In genomic region chr6:5135783-5136376, GRCh38 we compare ENCODE assay signal across 8 cellular contexts. TPM values are rescaled to one million over a fixed set of nuclear protein-coding genes. Genes with fewer than 3 reads are reported as not detected.
DNase-seq lines count a peak whose midpoint lies in the region; ATAC-seq, FAIRE-seq and TF ChIP-seq lines count a peak whose summit lies in the region.

No MANE protein-coding gene starts in this region.

- TF ChIP-seq CTCF in DND-41 (IDR thresholded peaks at IDR 0.05; ENCODE audit: borderline replicate concordance, extremely low read depth, low read length, poor library complexity, severe bottlenecking) (peak; percentile 84), breast epithelium (IDR thresholded peaks at IDR 0.05) (peak; percentile 19 to 42 (median 26)), uterus (IDR thresholded peaks at IDR 0.05) (peak in 3 of 4 experiments; percentile 31 to 66 (median 32))

- DNase-seq in DND-41 (peak; percentile 56), HTR-8/SVneo (ENCODE audit: insufficient read length, low spot score) (no peak), T-cell (peak in 24 of 34 experiments; percentile 4 to 43 (median 20)), breast epithelium (ENCODE audit: low spot score in 2 of 2) (no peak), naive B cell (no peak), uterus (no peak), HPDE6-E6E7 (ENCODE audit: extremely low spot score) (no peak), GOT3 (lab: John Stamatoyannopoulos, UW) (no peak)

- H3K36me3 ChIP-seq in DND-41 (ENCODE audit: insufficient read depth, low read length) (no peaks in the 10 kb centered on the region), breast epithelium (no peaks in the 10 kb centered on the region), uterus (no peaks in the 10 kb centered on the region)

- POLR2A ChIA-PET in T-cell (lab: Charles Lee) = no interaction called here

- H3K4me2 ChIP-seq in DND-41 (ENCODE audit: insufficient read depth, low read length) = no peak overlapping the region

- H3K4me3 ChIP-seq in DND-41 (ENCODE audit: low read depth in 1 of 2, low read length in 2 of 2) = no peak overlapping the region
- no peak overlapping the region for H3K4me3 ChIP-seq in breast epithelium
- no peak overlapping the region for H3K4me3 ChIP-seq in uterus

- H3K27me3 ChIP-seq in DND-41 (ENCODE audit: insufficient read depth, low read length, poor library complexity) (no peaks in the 10 kb centered on the region), breast epithelium (no peaks in the 10 kb centered on the region), uterus (no peaks in the 10 kb centered on the region)

- H3K79me2 ChIP-seq in DND-41 (ENCODE audit: insufficient read depth, low read length) = no peaks in the 10 kb centered on the region

- H2AFZ ChIP-seq in DND-41 (ENCODE audit: low read depth, low read length) = no peak overlapping the region

- H3K4me1 ChIP-seq in DND-41 (ENCODE audit: insufficient read depth, low read length) (no peaks in the 10 kb centered on the region), breast epithelium (no peaks in the 10 kb centered on the region), uterus (no peaks in the 10 kb centered on the region)

- FAIRE-seq in HTR-8/SVneo (lab: Jason Lieb, UNC) = peak; percentile 68

- H3K9ac ChIP-seq in DND-41 (ENCODE audit: low read depth, low read length) = no peak overlapping the region

- CTCF ChIA-PET in T-cell (lab: Charles Lee) = no interaction called here

- no peaks in the 10 kb centered on the region for H3K36me3 Mint-ChIP-seq in T-cell
- peaks cover 0 to 5% of the 10 kb centered on the region in 2 donors for H3K36me3 Mint-ChIP-seq in naive B cell

- H3K27ac ChIP-seq in DND-41 (ENCODE audit: low read length) (no peak overlapping the region), breast epithelium (no peak overlapping the region), uterus (no peak overlapping the region)

- H3K9me3 Mint-ChIP-seq in T-cell = no peaks in the 10 kb centered on the region
- no peaks in the 10 kb centered on the region for H3K9me3 Mint-ChIP-seq in naive B cell

- H3K9me3 ChIP-seq in DND-41 (ENCODE audit: insufficient read depth, low read length, severe bottlenecking) (no peaks in the 10 kb centered on the region), breast epithelium (no peaks in the 10 kb centered on the region), uterus (no peaks in the 10 kb centered on the region)

- H3K27me3 Mint-ChIP-seq in T-cell = no peaks in the 10 kb centered on the region
- H3K27me3 Mint-ChIP-seq in naive B cell = no peaks in the 10 kb centered on the region

- no peaks in the 10 kb centered on the region; the same call in 1 of the 2 replicates for H4K20me1 ChIP-seq in DND-41 (ENCODE audit: insufficient read depth, low read length)

- TF ChIP-seq POLR2A in breast epithelium (IDR thresholded peaks at IDR 0.05) (no peak), uterus (IDR thresholded peaks at IDR 0.05) (no peak)

- no peak overlapping the region for H3K4me3 Mint-ChIP-seq in T-cell
- H3K4me3 Mint-ChIP-seq in naive B cell = no peak overlapping the region

- no peak overlapping the region for H3K27ac Mint-ChIP-seq in T-cell
- H3K27ac Mint-ChIP-seq in naive B cell = peak overlapping the region in 4 of 6 donors; percentile 8 to 71 (median 12)

- peak; percentile 81 for ATAC-seq in DND-41 (ENCODE audit: insufficient read depth, low read depth)
- peak in 3 of 4 experiments; percentile 52 to 62 (median 57) for ATAC-seq in T-cell (replicated peaks in 1 of 4)
- peak in 1 of 2 donors; percentile 14 for ATAC-seq in naive B cell (ENCODE audit: low read depth in 2 of 2)

- H3K4me1 Mint-ChIP-seq in T-cell (peaks cover 2 to 6% (median 3%) of the 10 kb centered on the region in 3 donors), naive B cell (peaks cover 28 to 42% (median 31%) of the 10 kb centered on the region in 3 donors)

- intact Hi-C loops in breast epithelium (cut with DNase I; ENCODE audit: low total_unique reads) (loop anchor here (5.0 kb wide), 1 partner anchor 1521 kb away; no protein-coding TSS in a partner anchor), uterus (cut with DNase I; ENCODE audit: low total_unique reads) (no loop called here)

RNA-seq across cellular contexts. Expression of gene PPP1R3G, which starts 50.7 kb away (rescaled TPM):
- total RNA-seq in T-cell (under 1 TPM in 2 of 5 donors, not detected in 3; 0.06 to 0.07 TPM), breast epithelium (1 to 10 TPM; 1.2 to 3.2 (median 1.6) TPM), uterus (1 to 10 TPM in 3 of 4 donors, under 1 TPM in 1; 0.26 to 6.0 (median 2.8) TPM)
- under 1 TPM in 2 of 6 donors, not detected in 4; 0.11 TPM for polyA plus RNA-seq in naive B cell (ENCODE audit: low read depth in 6 of 6)

Comparison
In these comparisons a context has a peak if more than half of its experiments do, and no peak if none do; other contexts are left out.
1. DNase-seq: peak in DND-41 (single experiment) and T-cell (24 of 34); none in HTR-8/SVneo (single experiment), breast epithelium (0 of 2), naive B cell (single experiment), uterus (0 of 2), HPDE6-E6E7 (single experiment) and GOT3 (single experiment).
2. CTCF ChIP-seq: peak in every context shown above with its lines; median percentile 84 in DND-41; 32 in uterus; 26 in breast epithelium.
3. H3K27ac Mint-ChIP-seq: peak in naive B cell (4 of 6); none in T-cell (0 of 2).